ENCODE assay signal across 17 cellular contexts in the genomic region with DNA sequence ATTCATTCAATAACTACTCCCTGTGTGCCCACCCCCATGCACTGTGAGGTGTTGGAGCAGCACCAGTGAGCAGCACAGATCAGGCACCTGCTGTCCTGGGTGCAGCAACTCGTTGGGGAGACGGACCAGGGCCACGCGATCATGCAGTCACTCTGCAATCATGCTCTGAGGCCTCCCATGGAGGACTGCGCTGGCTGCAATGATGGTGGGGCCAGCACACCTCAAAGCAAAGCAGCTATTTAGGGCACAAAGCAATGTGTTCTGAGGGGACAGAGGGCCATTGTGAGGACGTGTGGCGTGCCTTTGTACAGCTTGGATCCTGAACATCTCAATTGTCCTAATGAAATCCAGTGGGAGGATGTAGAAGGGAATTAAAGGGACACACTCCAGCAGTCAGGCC.
"Had no signal": no experiment of that assay in that cellular context is flagged by ENCODE, and none has a peak within 500 bp of the region (broad histone marks: within the 10 kb centered on the region; RNA-seq: fewer than 3 reads in every experiment).

No MANE protein-coding gene starts in this region.

- ATAC-seq: activated CD4-positive, CD25-positive, alpha-beta regulatory T cell treated with anti-CD3 and anti-CD28 coated beads, Interleukin-2, amount 50 U/mL, for 24 hours; left colon; lower lobe of right lung had no signal

- H3K9me3 Mint-ChIP-seq: activated T-helper 2 cell treated with anti-CD3 and anti-CD28 coated beads, Interferon-gamma antibody, Interleukin-2, Interleukin-4, amounts not matched to agents 10 μg/mL and 5 μg/mL and 100 μg/mL, durations not matched to agents 14 hours and 24 hours and 36 hours had no signal

- DNase-seq: activated naive CD4-positive, alpha-beta T cell treated with anti-CD3 and anti-CD28 coated beads, Interleukin-2, amount 50 U/mL, for 16 hours; activated T-cell treated with anti-CD3 and anti-CD28 coated beads for 4 hours; central memory CD4-positive, alpha-beta T cell; effector CD4-positive, alpha-beta T cell; left colon; lower lobe of right lung; small intestine; stimulated activated CD4-positive, alpha-beta T cell treated with anti-CD3 and anti-CD28 coated beads, Interleukin-4, amount 100 ng/mL, for 24 hours; stimulated activated naive CD4-positive, alpha-beta T cell treated with Interleukin-2 at 50 U/mL for 16 hours; T1000; testis had no signal

- H3K27ac ChIP-seq: coronary artery, esophagus muscularis mucosa, lower lobe of right lung, right atrium auricular region, SK-N-MC, testis had no signal

- FAIRE-seq: small intestine had no signal

- H3K27ac Mint-ChIP-seq: activated T-helper 2 cell treated with anti-CD3 and anti-CD28 coated beads, Interferon-gamma antibody, Interleukin-2, Interleukin-4, amounts not matched to agents 10 μg/mL and 5 μg/mL and 100 μg/mL, durations not matched to agents 14 hours and 24 hours and 36 hours had no signal
